ENCODE assay signal across 36 cellular contexts in genomic region chr16:47971225-47971624, GRCh38.
"Had no signal": no experiment of that assay in that cellular context is flagged by ENCODE, and none has a peak within 500 bp of the region (broad histone marks: within the 10 kb centered on the region; RNA-seq: fewer than 3 reads in every experiment).

No MANE protein-coding gene starts in this region.

- H3K9me3 ChIP-seq: MG63 had no signal

- H3K4me3 ChIP-seq: MG63 had no signal

- H3K27me3 ChIP-seq: MG63 had no signal

- H3K9ac ChIP-seq: KMS-11 had no signal

- DNase-seq: Karpas-422, Kasumi-1, KBM-7, KG1, MG63, MM.1S, MV-4-11, NCI-H1048, NCI-H1092, NCI-H1092 treated with DMSO at 0.1 percent for 48 hours, NCI-H1105, NCI-H1105 treated with DMSO at 0.1 percent for 48 hours, NCI-H1417, NCI-H1417 treated with DMSO at 0.1 percent for 48 hours, NCI-H1436, NCI-H1436 treated with DMSO at 0.1 percent for 48 hours, NCI-H146, NCI-H1694, NCI-H1694 treated with DMSO at 0.1 percent for 48 hours, NCI-H187, NCI-H187 treated with DMSO at 0.1 percent for 48 hours, NCI-H1930, NCI-H2029, NCI-H2029 treated with DMSO at 0.1 percent for 48 hours, NCI-H2081, NCI-H2081 treated with DMSO at 0.1 percent for 48 hours, NCI-H2107, NCI-H2171, NCI-H2171 treated with DMSO at 0.1 percent for 48 hours, NCI-H2227 treated with DMSO at 0.1 percent for 48 hours, NCI-H226, NCI-H345, NCI-H446, NCI-H446 treated with DMSO at 0.1 percent for 48 hours, NCI-H510A had no signal

- H3K4me2 ChIP-seq: KMS-11 had no signal

- H3K36me3 ChIP-seq: MG63 had no signal

- H3K27ac ChIP-seq: KMS-11 had no signal
